23 cellular contexts compared by ENCODE assay signal in genomic region chr19:395467-395866, GRCh38. TPM values are rescaled to one million over a fixed set of nuclear protein-coding genes. Genes with fewer than 3 reads are reported as not detected.
DNase-seq lines count a peak whose midpoint lies in the region; ATAC-seq, FAIRE-seq and TF ChIP-seq lines count a peak whose summit lies in the region.
"Had no signal": no experiment of that assay in that cellular context is flagged by ENCODE, and none has a peak within 500 bp of the region (broad histone marks: within the 10 kb centered on the region; RNA-seq: fewer than 3 reads in every experiment).

No MANE protein-coding gene starts in this region.

- H3K27ac ChIP-seq in HepG2 (ENCODE audit: extremely low read length, insufficient read depth, low read length) (no peak overlapping the region), right lobe of liver (no peak overlapping the region)

- H2AFZ ChIP-seq in HepG2 (ENCODE audit: low read length), result no peak overlapping the region

- BruUV-seq in HepG2 (replicated peaks; lab: Mats Ljungman, UMichigan), result no TSS peak

- no peak for TF ChIP-seq POLR2A in HepG2 (IDR thresholded peaks at IDR 0.05; ENCODE audit: insufficient read depth in 1 of 2, low read depth in 2 of 2, low read length in 2 of 2)
- TF ChIP-seq POLR2A in right lobe of liver (IDR thresholded peaks at IDR 0.05), result no peak

- ATAC-seq in HepG2 (no peak), right lobe of liver (no peak)
- ATAC-seq: PC-3 had no signal

- H3K36me3 Mint-ChIP-seq in T-helper 2 cell treated with Interferon-gamma antibody and Interleukin-4, amounts not matched to agents 5 μg/mL and 100 μg/mL, for 36 hours (ENCODE audit: low read depth), result peaks cover 8% of the 10 kb centered on the region
- peaks cover 17% of the 10 kb centered on the region for H3K36me3 Mint-ChIP-seq in endothelial cell (ENCODE audit: low read depth, unreplicated experiment)
- no peaks in the 10 kb centered on the region for H3K36me3 Mint-ChIP-seq in type B pancreatic cell
- H3K36me3 Mint-ChIP-seq: CD14-positive monocyte had no signal

- no peaks in the 10 kb centered on the region for H3K79me2 ChIP-seq in HepG2 (ENCODE audit: insufficient read depth, low read length)

- 29% methylated on average over 5 of the region's 5 CpGs for WGBS in HepG2 (ENCODE audit: low lambda C conversion rate)
- WGBS in right lobe of liver (ENCODE audit: insufficient coverage, low coverage, low lambda C conversion rate, missing lambda C conversion rate), result 63% methylated on average over 5 of the region's 5 CpGs

- intact Hi-C loops in HepG2 (cut with micrococcal nuclease; ENCODE audit: unreplicated experiment), result no loop called here
- intact Hi-C loops in right lobe of liver (cut with DNase I), result no loop called here

- CTCF ChIA-PET in HepG2 (lab: Yijun Ruan, JAX; ENCODE audit: low intra/inter-chr PET ratio, low total read pairs), result no interaction called here

- peak overlapping the region; percentile 68 for H3K27ac Mint-ChIP-seq in T-helper 2 cell treated with Interferon-gamma antibody and Interleukin-4, amounts not matched to agents 5 μg/mL and 100 μg/mL, for 36 hours
- H3K27ac Mint-ChIP-seq in endothelial cell (ENCODE audit: unreplicated experiment) (peak overlapping the region; percentile 34), type B pancreatic cell (no peak overlapping the region)

- no peak for DNase-seq in T-helper 2 cell treated with Interferon-gamma antibody and Interleukin-4, amounts not matched to agents 5 μg/mL and 100 μg/mL, for 36 hours (ENCODE audit: low spot score)
- DNase-seq in T-helper 2 cell (no peak), HepG2 (ENCODE audit: low spot score) (no peak), right lobe of liver (no peak), endothelial cell (ENCODE audit: low spot score) (no peak), type B pancreatic cell (ENCODE audit: extremely low spot score, unreplicated experiment) (no peak), H7 (no peak)
- no peak for DNase-seq in effector CD8-positive, alpha-beta T cell (lab: John Stamatoyannopoulos, UW)
- DNase-seq: 8988T, COR-L47, DMS153, GF-D8, MM.1S, NCI-H1092 treated with DMSO at 0.1 percent for 48 hours, NCI-H146, NCI-H2029 treated with DMSO at 0.1 percent for 48 hours, NCI-H2171, NCI-H526, PC-3, RPMI8226 had no signal

- POLR2A ChIA-PET in HepG2 (lab: Yijun Ruan, JAX), result no interaction called here

- H4K20me1 ChIP-seq in HepG2 (ENCODE audit: insufficient read depth, low read length), result no peaks in the 10 kb centered on the region

- H3K9me3 Mint-ChIP-seq in T-helper 2 cell treated with Interferon-gamma antibody and Interleukin-4, amounts not matched to agents 5 μg/mL and 100 μg/mL, for 36 hours, result peaks cover 30% of the 10 kb centered on the region
- H3K9me3 Mint-ChIP-seq in endothelial cell (ENCODE audit: unreplicated experiment), result peaks cover 9% of the 10 kb centered on the region
- peaks cover 4% of the 10 kb centered on the region for H3K9me3 Mint-ChIP-seq in type B pancreatic cell

- peaks cover 8% of the 10 kb centered on the region for H3K9me3 ChIP-seq in HepG2 (ENCODE audit: low read length)
- no peaks in the 10 kb centered on the region for H3K9me3 ChIP-seq in right lobe of liver

- no peak overlapping the region for H3K4me3 ChIP-seq in HepG2 (replicated peaks in 1 of 3; ENCODE audit: insufficient read depth in 1 of 3, low read depth in 2 of 3, low read length in 3 of 3)
- H3K4me3 ChIP-seq in right lobe of liver, result no peak overlapping the region
- H3K4me3 ChIP-seq in H7 (ENCODE audit: insufficient read depth, low read depth, low read length), result no peak overlapping the region
- H3K4me3 ChIP-seq: HAP-1 had no signal

- H3K9ac ChIP-seq in HepG2 (ENCODE audit: insufficient read depth, low read depth, low read length), result no peak overlapping the region

- H3K4me3 Mint-ChIP-seq in T-helper 2 cell treated with Interferon-gamma antibody and Interleukin-4, amounts not matched to agents 5 μg/mL and 100 μg/mL, for 36 hours, result no peak overlapping the region
- H3K4me3 Mint-ChIP-seq in endothelial cell (ENCODE audit: unreplicated experiment), result peak overlapping the region; percentile 71
- peak overlapping the region; percentile 6 for H3K4me3 Mint-ChIP-seq in type B pancreatic cell
- H3K4me3 Mint-ChIP-seq: CD14-positive monocyte had no signal

- H3K4me1 ChIP-seq in HepG2 (ENCODE audit: insufficient read depth, low read length), result 0 out of 2 replicates have a peak, but pooled peaks cover 6% of the 10 kb centered on the region
- no peaks in the 10 kb centered on the region for H3K4me1 ChIP-seq in right lobe of liver

- in situ Hi-C loops in HepG2 (cut with HindIII; ENCODE audit: extremely low pct_ligation_motif_present, low pct_unique_long_range_greater_than_20kb), result no loop called here

- no peak for TF ChIP-seq RAD21 in HepG2 (CRISPR knock-in tag; IDR thresholded peaks at IDR 0.05)

- TF ChIP-seq EP300 in HepG2 (IDR thresholded peaks at IDR 0.05; ENCODE audit: low read depth in 2 of 2, low read length in 2 of 2) (no peak), HepG2 (CRISPR knock-in tag; IDR thresholded peaks at IDR 0.05; ENCODE audit: borderline replicate concordance) (no peak)

- H3K36me3 ChIP-seq in HepG2 (replicated peaks in 1 of 2; ENCODE audit: control insufficient read depth in 1 of 2, insufficient read depth in 2 of 2, low read length in 2 of 2), result no peaks in the 10 kb centered on the region
- no peaks in the 10 kb centered on the region for H3K36me3 ChIP-seq in right lobe of liver
- no peaks in the 10 kb centered on the region for H3K36me3 ChIP-seq in H7 (replicated peaks; ENCODE audit: control insufficient read depth, insufficient read depth, low read length)
- H3K36me3 ChIP-seq: HAP-1 had no signal

- no peak for FAIRE-seq in HepG2 (lab: Jason Lieb, UNC)

- peaks cover 9% of the 10 kb centered on the region for H3K27me3 Mint-ChIP-seq in T-helper 2 cell treated with Interferon-gamma antibody and Interleukin-4, amounts not matched to agents 5 μg/mL and 100 μg/mL, for 36 hours (ENCODE audit: low read depth)
- peaks cover 23% of the 10 kb centered on the region for H3K27me3 Mint-ChIP-seq in endothelial cell (ENCODE audit: unreplicated experiment)
- peaks cover 3% of the 10 kb centered on the region for H3K27me3 Mint-ChIP-seq in type B pancreatic cell

- H3K27me3 ChIP-seq in HepG2 (ENCODE audit: control insufficient read depth in 1 of 2, insufficient read depth in 2 of 2, low read length in 2 of 2) (peaks cover 16 to 32% of the 10 kb centered on the region in 2 experiments; a peak in 3 of 5 replicates), right lobe of liver (no peaks in the 10 kb centered on the region), H7 (ENCODE audit: control insufficient read depth, insufficient read depth, low read length) (no peaks in the 10 kb centered on the region)

- peaks cover 2% of the 10 kb centered on the region for H3K4me1 Mint-ChIP-seq in T-helper 2 cell treated with Interferon-gamma antibody and Interleukin-4, amounts not matched to agents 5 μg/mL and 100 μg/mL, for 36 hours (ENCODE audit: low read depth)
- H3K4me1 Mint-ChIP-seq in endothelial cell (ENCODE audit: unreplicated experiment) (no peaks in the 10 kb centered on the region), type B pancreatic cell (ENCODE audit: unreplicated experiment) (no peaks in the 10 kb centered on the region)

- no peak overlapping the region for H3K4me2 ChIP-seq in HepG2 (ENCODE audit: low read depth, low read length)

- TF ChIP-seq CTCF in HepG2 (CRISPR knock-in tag; IDR thresholded peaks at IDR 0.05) (no peak), right lobe of liver (IDR thresholded peaks at IDR 0.05) (no peak), endothelial cell (IDR thresholded peaks at IDR 0.05; ENCODE audit: unreplicated experiment) (no peak), type B pancreatic cell (conservative IDR thresholded peaks at IDR 0.05) (no peak)

RNA-seq across cellular contexts. Expression of gene C2CD4C, which starts 13.5 kb away (rescaled TPM):
- total RNA-seq in HepG2 (2016; rRNA removed; fragmentation: Illumina TruSeq; extraction: Trizol), result not detected in 2 replicates
- total RNA-seq in HepG2 (2016; cell fraction: cytosol; rRNA removed; fragmentation: Illumina TruSeq; extraction: Trizol; ENCODE audit: low read depth), result not detected in 2 replicates
- total RNA-seq in HepG2 (2016; cell fraction: insoluble cytoplasmic fraction; rRNA removed; fragmentation: Illumina TruSeq; extraction: Trizol), result not detected in 2 replicates
- not detected in 2 replicates for total RNA-seq in HepG2 (2016; cell fraction: membrane; rRNA removed; fragmentation: Illumina TruSeq; extraction: Trizol)
- not detected in 2 replicates for total RNA-seq in HepG2 (2016; cell fraction: nucleus; rRNA removed; fragmentation: Illumina TruSeq; extraction: Trizol)
- polyA plus RNA-seq in HepG2 (2011; rRNA removed), result not detected in 2 replicates
- not detected in 2 replicates for polyA plus RNA-seq in HepG2 (2011; cell fraction: cytosol; rRNA removed)
- 0.16 and 0.36 TPM in 2 replicates for polyA plus RNA-seq in HepG2 (2011; cell fraction: nucleus; rRNA removed)
- polyA plus RNA-seq in HepG2 (2012), result 0.12 TPM in 1 of 2 replicates, not detected in the other
- polyA plus RNA-seq in HepG2 (2016; cell fraction: cytosol; fragmentation: Illumina TruSeq; extraction: Trizol; ENCODE audit: low read depth), result not detected in 2 replicates
- polyA plus RNA-seq in HepG2 (2016; cell fraction: insoluble cytoplasmic fraction; fragmentation: Illumina TruSeq; extraction: Trizol; ENCODE audit: low read depth), result not detected in 2 replicates
- not detected in 2 replicates for polyA plus RNA-seq in HepG2 (2016; cell fraction: membrane; fragmentation: Illumina TruSeq; extraction: Trizol; ENCODE audit: low read depth)
- not detected in 2 replicates for polyA plus RNA-seq in HepG2 (2016; cell fraction: nucleus; fragmentation: Illumina TruSeq; extraction: Trizol; ENCODE audit: insufficient read depth, low read depth)
- not detected in 2 replicates for polyA minus RNA-seq in HepG2 (2011; rRNA and poly(A)+ RNA removed; ENCODE audit: low replicate concordance)
- polyA minus RNA-seq in HepG2 (2011; cell fraction: cytosol; rRNA and poly(A)+ RNA removed), result not detected in 2 replicates
- polyA minus RNA-seq in HepG2 (2011; cell fraction: nucleus; rRNA and poly(A)+ RNA removed), result not detected in 2 replicates
- total RNA-seq in right lobe of liver, result 1 to 10 TPM in 1 of 6 experiments, under 1 TPM in 5; 0.12 to 2.0 (median 0.44) TPM
- 1.2 TPM for total RNA-seq in endothelial cell (ENCODE audit: unreplicated experiment)
- 6.0 and 7.2 TPM in 2 replicates for total RNA-seq in type B pancreatic cell (ENCODE audit: low replicate concordance)
- total RNA-seq in H7 (2014; rRNA removed; shearing (Covaris generic)), result 9.2 and 13.9 TPM in 2 replicates
- total RNA-seq: Daoy had no signal
- polyA plus RNA-seq: CD14-positive monocyte had no signal

RNA-seq across cellular contexts. Expression of gene MIER2, which starts 50.9 kb away (rescaled TPM):
- total RNA-seq in HepG2 (2016; rRNA removed; fragmentation: Illumina TruSeq; extraction: Trizol) (7.9 and 9.6 TPM in 2 replicates), right lobe of liver (1 to 10 TPM; 3.1 to 7.3 (median 4.5) TPM), endothelial cell (ENCODE audit: unreplicated experiment) (44.1 TPM), type B pancreatic cell (ENCODE audit: low replicate concordance) (42.3 and 43.3 TPM in 2 replicates)
- total RNA-seq in HepG2 (2016; cell fraction: cytosol; rRNA removed; fragmentation: Illumina TruSeq; extraction: Trizol; ENCODE audit: low read depth), result 11.9 and 12.6 TPM in 2 replicates
- total RNA-seq in HepG2 (2016; cell fraction: insoluble cytoplasmic fraction; rRNA removed; fragmentation: Illumina TruSeq; extraction: Trizol), result 10.4 and 13.2 TPM in 2 replicates
- total RNA-seq in HepG2 (2016; cell fraction: membrane; rRNA removed; fragmentation: Illumina TruSeq; extraction: Trizol), result 8.0 and 11.3 TPM in 2 replicates
- total RNA-seq in HepG2 (2016; cell fraction: nucleus; rRNA removed; fragmentation: Illumina TruSeq; extraction: Trizol), result 8.0 and 17.5 TPM in 2 replicates
- polyA plus RNA-seq in HepG2 (2011; rRNA removed), result 22.9 and 25.7 TPM in 2 replicates
- 8.3 and 13.6 TPM in 2 replicates for polyA plus RNA-seq in HepG2 (2011; cell fraction: cytosol; rRNA removed)
- 54.0 and 67.5 TPM in 2 replicates for polyA plus RNA-seq in HepG2 (2011; cell fraction: nucleus; rRNA removed)
- 21.3 and 21.5 TPM in 2 replicates for polyA plus RNA-seq in HepG2 (2012)
- 1.2 and 1.7 TPM in 2 replicates for polyA plus RNA-seq in HepG2 (2016; cell fraction: cytosol; fragmentation: Illumina TruSeq; extraction: Trizol; ENCODE audit: low read depth)
- polyA plus RNA-seq in HepG2 (2016; cell fraction: insoluble cytoplasmic fraction; fragmentation: Illumina TruSeq; extraction: Trizol; ENCODE audit: low read depth), result 9.7 and 15.4 TPM in 2 replicates
- polyA plus RNA-seq in HepG2 (2016; cell fraction: membrane; fragmentation: Illumina TruSeq; extraction: Trizol; ENCODE audit: low read depth), result 4.1 and 4.8 TPM in 2 replicates
- 29.5 and 34.6 TPM in 2 replicates for polyA plus RNA-seq in HepG2 (2016; cell fraction: nucleus; fragmentation: Illumina TruSeq; extraction: Trizol; ENCODE audit: insufficient read depth, low read depth)
- 39.4 and 61.2 TPM in 2 replicates for polyA minus RNA-seq in HepG2 (2011; rRNA and poly(A)+ RNA removed; ENCODE audit: low replicate concordance)
- polyA minus RNA-seq in HepG2 (2011; cell fraction: cytosol; rRNA and poly(A)+ RNA removed), result 16.5 and 19.2 TPM in 2 replicates
- polyA minus RNA-seq in HepG2 (2011; cell fraction: nucleus; rRNA and poly(A)+ RNA removed), result 37.2 and 38.9 TPM in 2 replicates
- 43.4 and 49.6 TPM in 2 replicates for total RNA-seq in H7 (2014; rRNA removed; shearing (Covaris generic))
- total RNA-seq: PC-3 had no signal
